ENCODE assay signal across 8 cellular contexts in genomic region chr22:42933783-42934144, GRCh38.
DNase-seq lines count a peak whose midpoint lies in the region; ATAC-seq and TF ChIP-seq lines count a peak whose summit lies in the region.

No MANE protein-coding gene starts in this region.

- peaks cover 3% of the 10 kb centered on the region for H3K36me3 ChIP-seq in osteoblast (ENCODE audit: insufficient read depth, low read length)

- H3K27me3 ChIP-seq in osteoblast (ENCODE audit: insufficient read depth, low read length) = no peaks in the 10 kb centered on the region

- H3K79me2 ChIP-seq in osteoblast (ENCODE audit: insufficient read depth, low read length) = peaks cover 86% of the 10 kb centered on the region

- H4K20me1 ChIP-seq in osteoblast (ENCODE audit: insufficient read depth, low read length) = peaks cover 13% of the 10 kb centered on the region

- H3K27ac ChIP-seq in osteoblast (ENCODE audit: low read depth, low read length) = peak overlapping the region; percentile 95

- peak overlapping the region; percentile 32 for H3K4me3 ChIP-seq in osteoblast (ENCODE audit: insufficient read depth, low read length)

- TF ChIP-seq CTCF in osteoblast (IDR thresholded peaks at IDR 0.05; ENCODE audit: extremely low read depth, low read depth, low read length) = no peak

- H3K9me3 ChIP-seq in osteoblast (ENCODE audit: low read depth, low read length) = no peaks in the 10 kb centered on the region

- ATAC-seq in GM18858 (IDR thresholded peaks at IDR 0.05; ENCODE audit: unreplicated experiment) (peak; percentile 2), GM18909 (IDR thresholded peaks at IDR 0.05; ENCODE audit: poor library complexity, unreplicated experiment) (no peak), GM18873 (IDR thresholded peaks at IDR 0.05; ENCODE audit: low FRiP score, unreplicated experiment) (no peak)

- H3K4me1 ChIP-seq in osteoblast (ENCODE audit: insufficient read depth, low read length) = peaks cover 74% of the 10 kb centered on the region

- DNase-seq in SW 1271 (lab: John Stamatoyannopoulos, UW) (peak; percentile 27 to 90), fibroblast of gingiva (ENCODE audit: low read depth) (peak; percentile 97), osteoblast (ENCODE audit: insufficient read length, low spot score, missing footprints) (peak; percentile 94), NCI-H2227 treated with DMSO at 0.1 percent for 48 hours (lab: John Stamatoyannopoulos, UW) (no peak), HuH-7.5 (ENCODE audit: low spot score) (no peak)

- peak overlapping the region; percentile 75 for H3K4me2 ChIP-seq in osteoblast (ENCODE audit: insufficient read depth, low read length)

- H2AFZ ChIP-seq in osteoblast (ENCODE audit: low read length) = no peak overlapping the region

Comparison
In these comparisons a context has a peak if more than half of its experiments do, and no peak if none do; other contexts are left out.
1. DNase-seq: peak in SW 1271 (2 of 2), fibroblast of gingiva (single experiment) and osteoblast (single experiment); none in NCI-H2227 treated with DMSO at 0.1 percent for 48 hours (single experiment) and HuH-7.5 (single experiment).